ENCODE assay signal across 8 cellular contexts in genomic region chr3:129230311-129231019, GRCh38. TPM values are rescaled to one million over a fixed set of nuclear protein-coding genes. Genes with fewer than 3 reads are reported as not detected.
DNase-seq lines count a peak whose midpoint lies in the region; ATAC-seq, FAIRE-seq and TF ChIP-seq lines count a peak whose summit lies in the region.

No MANE protein-coding gene starts in this region.

- ATAC-seq in A549, result peak; percentile 79 to 81
- peak; percentile 18 for ATAC-seq in left ventricle myocardium superior

- intact Hi-C loops in activated CD4-positive, alpha-beta memory T cell treated with anti-CD3 and anti-CD28 coated beads for 36 hours (cut with micrococcal nuclease), result loop anchor here (1.0 kb wide), 2 partner anchors 9 to 46 kb away; no protein-coding TSS in a partner anchor
- intact Hi-C loops in left ventricle myocardium superior (cut with micrococcal nuclease) (no loop called here), lower leg skin (cut with DNase I; ENCODE audit: low total_unique reads) (no loop called here)

- H3K9me3 Mint-ChIP-seq in activated CD4-positive, alpha-beta memory T cell treated with anti-CD3 and anti-CD28 coated beads for 36 hours, result no peaks in the 10 kb centered on the region

- peak overlapping the region; percentile 85 to 88 for H3K27ac ChIP-seq in A549

- POLR2A ChIA-PET in A549 (lab: Yijun Ruan, JAX), result interaction anchor here (0.7 to 1.2 kb wide), 8 partner anchors 15 to 109 kb away, joined by 3 to 12 read pairs (median 4); partner anchors contain the start of genes CNBP, COPG1 and RAB43
- POLR2A ChIA-PET in activated CD4-positive, alpha-beta memory T cell treated with anti-CD3 and anti-CD28 coated beads for 36 hours (lab: Charles Lee), result interaction anchor here (0.6 to 1.5 kb wide), 3 partner anchors 8 to 555 kb away, joined by 3 to 7 read pairs (median 3); no protein-coding TSS in a partner anchor

- no peak for TF ChIP-seq POLR2A in A549 (IDR thresholded peaks at IDR 0.05; ENCODE audit: low read length)
- no peak for TF ChIP-seq POLR2A in lower leg skin (IDR thresholded peaks at IDR 0.05)

- no peak overlapping the region for H3K4me3 Mint-ChIP-seq in activated CD4-positive, alpha-beta memory T cell treated with anti-CD3 and anti-CD28 coated beads for 36 hours

- 15% methylated on average over 7 of the region's 7 CpGs for WGBS in A549 (ENCODE audit: missing lambda C conversion rate)
- 30 to 32% methylated on average over 7 of the region's 7 CpGs for WGBS in lower leg skin, 2 donors

- CTCF ChIA-PET in A549 (lab: Yijun Ruan, JAX), result interaction anchor here (0.6 to 11.5 kb wide), 6 partner anchors 9 to 260 kb away, joined by 3 to 82 read pairs (median 4); no protein-coding TSS in a partner anchor
- CTCF ChIA-PET in activated CD4-positive, alpha-beta memory T cell treated with anti-CD3 and anti-CD28 coated beads for 36 hours (lab: Charles Lee), result interaction anchor here (1.0 to 2.6 kb wide), 6 partner anchors 8 to 177 kb away, joined by 3 to 9 read pairs (median 4); partner anchors contain the start of gene COPG1

- H3K36me3 Mint-ChIP-seq in activated CD4-positive, alpha-beta memory T cell treated with anti-CD3 and anti-CD28 coated beads for 36 hours, result no peaks in the 10 kb centered on the region

- TF ChIP-seq EP300 in A549 (IDR thresholded peaks at IDR 0.05), result no peak

- peak overlapping the region; percentile 66 for H3K27ac Mint-ChIP-seq in activated CD4-positive, alpha-beta memory T cell treated with anti-CD3 and anti-CD28 coated beads for 36 hours

- H3K9me3 ChIP-seq in A549, result no peaks in the 10 kb centered on the region

- H3K4me1 Mint-ChIP-seq in activated CD4-positive, alpha-beta memory T cell treated with anti-CD3 and anti-CD28 coated beads for 36 hours (ENCODE audit: low read depth), result peaks cover 25% of the 10 kb centered on the region

- H3K4me3 ChIP-seq in A549 (no peak overlapping the region), lower leg skin (ENCODE audit: low read depth, poor library complexity, severe bottlenecking) (no peak overlapping the region)

- peak overlapping the region; percentile 11 for H3K4me2 ChIP-seq in A549

- peak in 1 of 2 experiments; percentile 79 for DNase-seq in A549 (ENCODE audit: low read depth in 1 of 2, low spot score in 1 of 2)
- peak; percentile 57 for DNase-seq in HTR-8/SVneo (ENCODE audit: insufficient read length, low spot score)
- peak; percentile 63 for DNase-seq in activated CD4-positive, alpha-beta memory T cell treated with anti-CD3 and anti-CD28 coated beads for 36 hours
- no peak for DNase-seq in left ventricle myocardium superior
- no peak for DNase-seq in activated gamma-delta T cell treated with Interleukin-2 at 50 U/mL for 16 hours
- DNase-seq in lower leg skin (ENCODE audit: low spot score in 2 of 2), result no peak
- no peak for DNase-seq in central memory CD4-positive, alpha-beta T cell
- no peak for DNase-seq in NCI-H1694 treated with DMSO at 0.1 percent for 48 hours (lab: John Stamatoyannopoulos, UW)

- no peak for TF ChIP-seq CTCF in A549 (IDR thresholded peaks at IDR 0.05)
- no peak for TF ChIP-seq CTCF in lower leg skin (IDR thresholded peaks at IDR 0.05)

- FAIRE-seq in A549 (lab: Jason Lieb, UNC) (no peak), HTR-8/SVneo (lab: Jason Lieb, UNC) (no peak)

- H3K4me1 ChIP-seq in A549, result peaks cover 55% of the 10 kb centered on the region

- TF ChIP-seq RAD21 in A549 (conservative IDR thresholded peaks at IDR 0.05 in 1 of 2, IDR thresholded peaks at IDR 0.05 in 1 of 2), result no peak

- H3K27me3 Mint-ChIP-seq in activated CD4-positive, alpha-beta memory T cell treated with anti-CD3 and anti-CD28 coated beads for 36 hours, result no peaks in the 10 kb centered on the region

TF ChIP-seq in A549, 52 proteins besides CTCF, POLR2A, EP300 and RAD21 (continues in another document):
- TF ChIP-seq CEBPB (IDR thresholded peaks at IDR 0.05), result no peak; a peak in 1 of 4 replicates
- TF ChIP-seq ELK1 (IDR thresholded peaks at IDR 0.05; ENCODE audit: low read depth, low read length), result no peak
- TF ChIP-seq FOSL2 (IDR thresholded peaks at IDR 0.05), result peak; percentile 59
- peak; percentile 81 for TF ChIP-seq FOSL2 (CRISPR knock-in tag; IDR thresholded peaks at IDR 0.05)
- peak; percentile 57 for TF ChIP-seq USF2 (IDR thresholded peaks at IDR 0.05)
- TF ChIP-seq ESRRA (IDR thresholded peaks at IDR 0.05; ENCODE audit: borderline replicate concordance, low read length), result peak; percentile 65; the same call in 1 of the 2 replicates
- TF ChIP-seq ATOH8 (CRISPR knock-in tag; IDR thresholded peaks at IDR 0.05; ENCODE audit: low read depth), result no peak
- TF ChIP-seq HMGXB4 (CRISPR knock-in tag; IDR thresholded peaks at IDR 0.05; ENCODE audit: borderline replicate concordance), result no peak
- peak; percentile 53 for TF ChIP-seq MAX (IDR thresholded peaks at IDR 0.05)

RNA-seq across cellular contexts. Expression of gene COPG1, which starts 18.9 kb away (rescaled TPM):
- 86.5 and 90.2 TPM in 2 replicates for polyA plus RNA-seq in A549 (2011; rRNA removed)
- 40.8 and 42.1 TPM in 2 replicates for polyA plus RNA-seq in A549 (2012; cell fraction: cytosol; rRNA removed)
- 64.5 and 70.3 TPM in 2 replicates for polyA plus RNA-seq in A549 (2012; cell fraction: nucleus; rRNA removed)
- 72.2 to 90.0 TPM (median 80.6 TPM) in 3 replicates for polyA plus RNA-seq in A549 (2017; fragmentation: RNase III; extraction: RNeasy Plus Mini Kit Qiagen cat#74134 plus additional on column Dnase treatment)
- polyA minus RNA-seq in A549 (2011; rRNA and poly(A)+ RNA removed), result 183 and 220 TPM in 2 replicates
- 100 to 1,000 TPM; 154 to 162 TPM for total RNA-seq in activated CD4-positive, alpha-beta memory T cell treated with anti-CD3 and anti-CD28 coated beads for 36 hours
- 84.1 TPM for total RNA-seq in left ventricle myocardium superior
- total RNA-seq in lower leg skin, result 10 to 100 TPM; 69.2 to 95.2 (median 79.8) TPM

RNA-seq across cellular contexts. Expression of gene CNBP, which starts 46.8 kb away (rescaled TPM):
- 309 and 365 TPM in 2 replicates for polyA plus RNA-seq in A549 (2011; rRNA removed)
- 217 TPM in 2 replicates for polyA plus RNA-seq in A549 (2012; cell fraction: cytosol; rRNA removed)
- polyA plus RNA-seq in A549 (2012; cell fraction: nucleus; rRNA removed), result 88.8 and 136 TPM in 2 replicates
- 304 to 324 TPM (median 312 TPM) in 3 replicates for polyA plus RNA-seq in A549 (2017; fragmentation: RNase III; extraction: RNeasy Plus Mini Kit Qiagen cat#74134 plus additional on column Dnase treatment)
- polyA minus RNA-seq in A549 (2011; rRNA and poly(A)+ RNA removed), result 143 and 152 TPM in 2 replicates
- 100 to 1,000 TPM; 342 to 348 TPM for total RNA-seq in activated CD4-positive, alpha-beta memory T cell treated with anti-CD3 and anti-CD28 coated beads for 36 hours
- 531 TPM for total RNA-seq in left ventricle myocardium superior
- 100 to 1,000 TPM; 425 to 625 (median 493) TPM for total RNA-seq in lower leg skin

RNA-seq across cellular contexts. Expression of gene HMCES, which starts 48.2 kb away (rescaled TPM):
- polyA plus RNA-seq in A549 (2011; rRNA removed) (35.2 and 38.3 TPM in 2 replicates), A549 (2017; fragmentation: RNase III; extraction: RNeasy Plus Mini Kit Qiagen cat#74134 plus additional on column Dnase treatment) (38.1 to 40.1 TPM (median 39.9 TPM) in 3 replicates)
- polyA plus RNA-seq in A549 (2012; cell fraction: cytosol; rRNA removed), result 37.2 and 39.2 TPM in 2 replicates
- polyA plus RNA-seq in A549 (2012; cell fraction: nucleus; rRNA removed), result 18.9 and 27.4 TPM in 2 replicates
- 11.3 and 14.4 TPM in 2 replicates for polyA minus RNA-seq in A549 (2011; rRNA and poly(A)+ RNA removed)
- total RNA-seq in activated CD4-positive, alpha-beta memory T cell treated with anti-CD3 and anti-CD28 coated beads for 36 hours, result 10 to 100 TPM; 58.4 to 61.5 TPM
- total RNA-seq in left ventricle myocardium superior (34.9 TPM), lower leg skin (10 to 100 TPM; 25.2 to 34.9 (median 34.4) TPM)

Comparison
In these comparisons a context has a peak if more than half of its experiments do, and no peak if none do; other contexts are left out.
1. DNase-seq: peak in HTR-8/SVneo (single experiment) and activated CD4-positive, alpha-beta memory T cell treated with anti-CD3 and anti-CD28 coated beads for 36 hours (single experiment); none in left ventricle myocardium superior (single experiment), activated gamma-delta T cell treated with Interleukin-2 at 50 U/mL for 16 hours (single experiment), lower leg skin (0 of 2), central memory CD4-positive, alpha-beta T cell (single experiment) and NCI-H1694 treated with DMSO at 0.1 percent for 48 hours (single experiment).